In the genomic region with DNA sequence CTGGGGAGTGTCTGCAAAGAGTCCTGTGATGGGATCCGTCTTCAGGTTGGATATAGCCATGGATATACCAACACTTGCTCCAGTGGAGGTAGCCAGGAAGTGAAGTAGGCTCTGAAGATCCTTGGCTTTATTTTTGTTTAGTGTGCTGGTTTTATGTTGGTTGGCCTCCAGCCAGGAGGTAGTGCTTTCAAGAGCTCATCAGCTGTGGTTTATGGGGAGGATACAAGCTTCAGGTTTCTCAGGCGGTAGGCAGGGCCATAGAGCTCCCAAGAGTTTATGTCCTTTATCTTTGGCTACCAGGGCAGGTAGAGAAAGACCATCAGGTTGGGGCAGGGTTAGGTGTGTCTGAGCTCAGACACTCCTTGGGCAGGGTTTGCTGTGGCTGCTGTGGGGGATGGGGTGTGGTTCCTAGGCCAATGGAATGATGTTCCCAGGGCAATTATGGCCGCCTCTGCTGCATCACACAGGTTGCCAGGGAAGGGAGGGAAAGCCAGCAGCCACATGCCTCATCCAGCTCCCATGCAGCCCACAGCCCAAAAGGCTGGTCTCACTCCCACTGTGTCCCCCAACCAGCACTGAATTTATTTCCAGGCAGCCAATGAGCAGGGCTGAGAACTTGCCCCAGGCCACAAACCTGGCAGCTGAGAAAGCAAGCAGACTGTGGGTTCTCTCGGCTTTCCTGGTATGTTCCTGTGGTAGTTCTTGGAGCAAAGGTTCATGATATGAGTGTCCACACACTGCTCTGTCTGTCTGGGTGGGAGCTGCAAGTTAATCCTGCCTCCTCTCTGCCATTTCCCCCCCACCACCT, we compare ENCODE assay signal across 19 cellular contexts.
DNase-seq lines count a peak whose midpoint lies in the region; ATAC-seq and TF ChIP-seq lines count a peak whose summit lies in the region.
"Had no signal": no experiment of that assay in that cellular context is flagged by ENCODE, and none has a peak within 500 bp of the region (broad histone marks: within the 10 kb centered on the region; RNA-seq: fewer than 3 reads in every experiment).

No MANE protein-coding gene starts in this region.

- H3K36me3 Mint-ChIP-seq in nephron progenitor cell (ENCODE audit: low read depth) = no peaks in the 10 kb centered on the region

- ATAC-seq in HG03280 (IDR thresholded peaks at IDR 0.05; ENCODE audit: unreplicated experiment) = no peak
- ATAC-seq: HCT116; pancreas; stimulated activated naive B cell treated with anti-CD40 and anti-IgM and Interleukin-4, amounts not matched to agents 10 μg/mL and 1 μg/mL and 100 μg/mL, for 72 hours had no signal

- H3K36me3 ChIP-seq in HEK293 (ENCODE audit: control insufficient read depth in 2 of 2, insufficient read depth in 1 of 2, low read length in 2 of 2) = no peaks in the 10 kb centered on the region
- H3K36me3 ChIP-seq: pancreas had no signal

- peaks cover 2% of the 10 kb centered on the region; the same call in 1 of the 2 replicates for H3K4me1 ChIP-seq in HEK293 (ENCODE audit: control insufficient read depth, insufficient read depth, low read length)
- H3K4me1 ChIP-seq: pancreas had no signal

- H3K9me3 Mint-ChIP-seq in nephron progenitor cell = peaks cover 39% of the 10 kb centered on the region

- no peaks in the 10 kb centered on the region for H3K4me1 Mint-ChIP-seq in nephron progenitor cell
- H3K4me1 Mint-ChIP-seq: stimulated activated naive B cell treated with anti-CD40 and anti-IgM and Interleukin-4, amounts not matched to agents 10 μg/mL and 1 μg/mL and 100 μg/mL, for 72 hours had no signal

- H3K9me3 ChIP-seq in HEK293 (ENCODE audit: control insufficient read depth, insufficient read depth, low read depth, low read length) = no peaks in the 10 kb centered on the region
- H3K9me3 ChIP-seq: pancreas had no signal

- H3K4me3 ChIP-seq in HEK293 (ENCODE audit: low read depth, low read length) = no peak overlapping the region
- H3K4me3 ChIP-seq: pancreas had no signal

- DNase-seq in NCI-H2196 (lab: John Stamatoyannopoulos, UW; ENCODE audit: unreplicated experiment) (peak; percentile 9), NCI-H2196 treated with DMSO at 0.1 percent for 48 hours (lab: John Stamatoyannopoulos, UW; ENCODE audit: unreplicated experiment) (no peak), RPMI7951 (ENCODE audit: low read depth) (peak; percentile 7), nephron progenitor cell (no peak), NCI-H1092 (lab: John Stamatoyannopoulos, UW) (no peak)
- DNase-seq in effector CD4-positive, alpha-beta T cell = no peak
- DNase-seq: activated CD4-positive, CD25-positive, alpha-beta regulatory T cell treated with anti-CD3 and anti-CD28 coated beads, Interleukin-2, amount 50 U/mL, for 72 hours; activated naive CD4-positive, alpha-beta T cell treated with anti-CD3 and anti-CD28 coated beads for 36 hours; COR-L47; effector CD8-positive, alpha-beta T cell; IMR-90; NCI-H1694; pancreas; SIG-M5; small intestine; stimulated activated naive B cell treated with anti-CD40 and anti-IgM and Interleukin-4, amounts not matched to agents 10 μg/mL and 1 μg/mL and 100 μg/mL, for 72 hours had no signal

- TF ChIP-seq CTCF in HEK293 (tag by site-specific recombination; IDR thresholded peaks at IDR 0.05) (no peak), nephron progenitor cell (IDR thresholded peaks at IDR 0.05) (no peak)

- no peak overlapping the region for H3K4me3 Mint-ChIP-seq in nephron progenitor cell
- H3K4me3 Mint-ChIP-seq: activated naive CD4-positive, alpha-beta T cell treated with anti-CD3 and anti-CD28 coated beads for 36 hours; stimulated activated naive B cell treated with anti-CD40 and anti-IgM and Interleukin-4, amounts not matched to agents 10 μg/mL and 1 μg/mL and 100 μg/mL, for 72 hours had no signal

- CTCF ChIA-PET in HEK293 (lab: Yijun Ruan, JAX) = no interaction called here

- H3K27ac Mint-ChIP-seq in nephron progenitor cell = peak overlapping the region; percentile 70
- H3K27ac Mint-ChIP-seq: activated naive CD4-positive, alpha-beta T cell treated with anti-CD3 and anti-CD28 coated beads for 36 hours; stimulated activated naive B cell treated with anti-CD40 and anti-IgM and Interleukin-4, amounts not matched to agents 10 μg/mL and 1 μg/mL and 100 μg/mL, for 72 hours had no signal

- peaks cover 13% of the 10 kb centered on the region for H3K27me3 Mint-ChIP-seq in nephron progenitor cell (ENCODE audit: low read depth, poor library complexity)

- H3K27ac ChIP-seq in HEK293 (ENCODE audit: extremely low read depth, low read depth, low read length) = no peak overlapping the region
- H3K27ac ChIP-seq: pancreas had no signal

- POLR2A ChIA-PET in HEK293 (lab: Yijun Ruan, JAX) = no interaction called here

TF ChIP-seq in HEK293, 187 proteins besides CTCF, POLR2A, EP300 and RAD21 (continues in another document):
- TF ChIP-seq, protein P1, sequence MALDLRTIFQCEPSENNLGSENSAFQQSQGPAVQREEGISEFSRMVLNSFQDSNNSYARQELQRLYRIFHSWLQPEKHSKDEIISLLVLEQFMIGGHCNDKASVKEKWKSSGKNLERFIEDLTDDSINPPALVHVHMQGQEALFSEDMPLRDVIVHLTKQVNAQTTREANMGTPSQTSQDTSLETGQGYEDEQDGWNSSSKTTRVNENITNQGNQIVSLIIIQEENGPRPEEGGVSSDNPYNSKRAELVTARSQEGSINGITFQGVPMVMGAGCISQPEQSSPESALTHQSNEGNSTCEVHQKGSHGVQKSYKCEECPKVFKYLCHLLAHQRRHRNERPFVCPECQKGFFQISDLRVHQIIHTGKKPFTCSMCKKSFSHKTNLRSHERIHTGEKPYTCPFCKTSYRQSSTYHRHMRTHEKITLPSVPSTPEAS (tag by site-specific recombination; IDR thresholded peaks at IDR 0.05) = no peak
- TF ChIP-seq ZSCAN16 (tag by site-specific recombination; IDR thresholded peaks at IDR 0.05) = no peak
- no peak for TF ChIP-seq ZNF24 (tag by site-specific recombination; IDR thresholded peaks at IDR 0.05)
- TF ChIP-seq, protein P2, sequence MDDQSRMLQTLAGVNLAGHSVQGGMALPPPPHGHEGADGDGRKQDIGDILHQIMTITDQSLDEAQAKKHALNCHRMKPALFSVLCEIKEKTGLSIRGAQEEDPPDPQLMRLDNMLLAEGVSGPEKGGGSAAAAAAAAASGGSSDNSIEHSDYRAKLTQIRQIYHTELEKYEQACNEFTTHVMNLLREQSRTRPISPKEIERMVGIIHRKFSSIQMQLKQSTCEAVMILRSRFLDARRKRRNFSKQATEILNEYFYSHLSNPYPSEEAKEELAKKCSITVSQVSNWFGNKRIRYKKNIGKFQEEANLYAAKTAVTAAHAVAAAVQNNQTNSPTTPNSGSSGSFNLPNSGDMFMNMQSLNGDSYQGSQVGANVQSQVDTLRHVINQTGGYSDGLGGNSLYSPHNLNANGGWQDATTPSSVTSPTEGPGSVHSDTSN (CRISPR knock-in tag; IDR thresholded peaks at IDR 0.05) = no peak
- TF ChIP-seq ZNF610 (tag by site-specific recombination; IDR thresholded peaks at IDR 0.05; ENCODE audit: borderline replicate concordance) = peak; percentile 65; the same call in 1 of the 2 replicates
- TF ChIP-seq YY1 (tag by site-specific recombination; IDR thresholded peaks at IDR 0.05) = peak; percentile 68
- peak; percentile 42; the same call in 1 of the 2 replicates for TF ChIP-seq ZXDB (tag by site-specific recombination; IDR thresholded peaks at IDR 0.05)
- no peak for TF ChIP-seq ZNF596 (tag by site-specific recombination; IDR thresholded peaks at IDR 0.05)
- 0 out of 2 replicates have a peak, but pooled peaks have one; percentile 11 for TF ChIP-seq ZBTB17 (tag by site-specific recombination; IDR thresholded peaks at IDR 0.05)
- TF ChIP-seq, protein P3, sequence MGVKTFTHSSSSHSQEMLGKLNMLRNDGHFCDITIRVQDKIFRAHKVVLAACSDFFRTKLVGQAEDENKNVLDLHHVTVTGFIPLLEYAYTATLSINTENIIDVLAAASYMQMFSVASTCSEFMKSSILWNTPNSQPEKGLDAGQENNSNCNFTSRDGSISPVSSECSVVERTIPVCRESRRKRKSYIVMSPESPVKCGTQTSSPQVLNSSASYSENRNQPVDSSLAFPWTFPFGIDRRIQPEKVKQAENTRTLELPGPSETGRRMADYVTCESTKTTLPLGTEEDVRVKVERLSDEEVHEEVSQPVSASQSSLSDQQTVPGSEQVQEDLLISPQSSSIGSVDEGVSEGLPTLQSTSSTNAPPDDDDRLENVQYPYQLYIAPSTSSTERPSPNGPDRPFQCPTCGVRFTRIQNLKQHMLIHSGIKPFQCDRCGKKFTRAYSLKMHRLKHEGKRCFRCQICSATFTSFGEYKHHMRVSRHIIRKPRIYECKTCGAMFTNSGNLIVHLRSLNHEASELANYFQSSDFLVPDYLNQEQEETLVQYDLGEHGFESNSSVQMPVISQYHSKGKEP (tag by site-specific recombination; IDR thresholded peaks at IDR 0.05) = no peak
- no peak for TF ChIP-seq ZNF837 (tag by site-specific recombination; IDR thresholded peaks at IDR 0.05)
- TF ChIP-seq ZNF423 (tag by site-specific recombination; IDR thresholded peaks at IDR 0.05) = no peak
- no peak for TF ChIP-seq ZNF658 (tag by site-specific recombination; IDR thresholded peaks at IDR 0.05)
- no peak for TF ChIP-seq ZFP69B (tag by site-specific recombination; IDR thresholded peaks at IDR 0.05)
- no peak for TF ChIP-seq ZNF621 (tag by site-specific recombination; IDR thresholded peaks at IDR 0.05)
- peak; percentile 82 for TF ChIP-seq WT1 (tag by site-specific recombination; IDR thresholded peaks at IDR 0.05)
- TF ChIP-seq ZNF155 (tag by site-specific recombination; IDR thresholded peaks at IDR 0.05) = no peak
- TF ChIP-seq, protein P4, sequence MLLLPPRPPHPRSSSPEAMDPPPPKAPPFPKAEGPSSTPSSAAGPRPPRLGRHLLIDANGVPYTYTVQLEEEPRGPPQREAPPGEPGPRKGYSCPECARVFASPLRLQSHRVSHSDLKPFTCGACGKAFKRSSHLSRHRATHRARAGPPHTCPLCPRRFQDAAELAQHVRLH (tag by site-specific recombination; IDR thresholded peaks at IDR 0.05) = peak; percentile 76
- TF ChIP-seq ZFP3 (tag by site-specific recombination; IDR thresholded peaks at IDR 0.05; ENCODE audit: low read depth) = no peak
- no peak for TF ChIP-seq ZNF521 (tag by site-specific recombination; IDR thresholded peaks at IDR 0.05)
- TF ChIP-seq RBAK (tag by site-specific recombination; IDR thresholded peaks at IDR 0.05) = no peak
- no peak for TF ChIP-seq ZNF335 (tag by site-specific recombination; conservative IDR thresholded peaks at IDR 0.05)
- 0 out of 2 replicates have a peak, but pooled peaks have one; percentile 64 for TF ChIP-seq ZNF561 (tag by site-specific recombination; IDR thresholded peaks at IDR 0.05; ENCODE audit: borderline replicate concordance)
- no peak for TF ChIP-seq SP3 (tag by site-specific recombination; IDR thresholded peaks at IDR 0.05)
- TF ChIP-seq ZNF114 (tag by site-specific recombination; IDR thresholded peaks at IDR 0.05) = no peak

Comparison
In these comparisons a context has a peak if more than half of its experiments do, and no peak if none do; other contexts are left out.
1. DNase-seq: peak in NCI-H2196 (single experiment) and RPMI7951 (single experiment); none in NCI-H2196 treated with DMSO at 0.1 percent for 48 hours (single experiment), nephron progenitor cell (single experiment), effector CD4-positive, alpha-beta T cell (single experiment) and NCI-H1092 (single experiment).